8 cellular contexts compared by ENCODE assay signal in the genomic region with DNA sequence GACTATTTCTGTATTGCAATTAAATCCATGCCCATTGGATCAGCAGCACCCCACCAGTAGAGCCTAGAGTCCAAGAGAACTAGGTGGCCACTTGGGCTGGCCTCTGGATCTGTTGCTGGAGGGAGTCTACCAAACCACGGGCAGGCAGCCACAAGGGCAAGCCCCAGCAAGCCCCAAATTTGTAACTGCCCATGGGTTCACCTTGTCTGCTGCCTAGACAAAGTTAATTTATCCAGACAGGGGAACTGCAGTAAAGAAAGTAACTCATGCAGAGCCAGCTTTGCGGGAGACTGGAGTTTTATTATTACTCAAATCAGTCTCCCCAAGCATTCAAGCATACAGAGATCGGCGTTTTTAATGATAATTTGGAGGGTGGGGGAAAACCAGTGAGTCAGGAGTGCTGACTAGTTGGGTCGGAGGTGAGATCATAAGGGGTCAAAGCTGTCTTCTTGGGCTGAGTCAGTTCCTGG.
A peak's percentile ranks its signal among the peaks of the same experiment; 100 is the strongest.
DNase-seq lines count a peak whose midpoint lies in the region; ATAC-seq, FAIRE-seq and TF ChIP-seq lines count a peak whose summit lies in the region.

No MANE protein-coding gene starts in this region.

- POLR2A ChIA-PET in CD8-positive, alpha-beta memory T cell (lab: Charles Lee): no interaction called here

- H3K9me3 ChIP-seq in CD8-positive, alpha-beta memory T cell (ENCODE audit: low read length): no peaks in the 10 kb centered on the region

- peak overlapping the region in 3 of 7 donors; percentile 2 to 34 (median 5) for H3K4me3 Mint-ChIP-seq in CD8-positive, alpha-beta memory T cell

- H3K27me3 ChIP-seq in CD8-positive, alpha-beta memory T cell (ENCODE audit: insufficient read depth, low read length, poor library complexity, severe bottlenecking): no peaks in the 10 kb centered on the region

- H3K36me3 Mint-ChIP-seq in CD8-positive, alpha-beta memory T cell: peaks cover 0 to 11% (median 0%) of the 10 kb centered on the region in 3 donors

- peaks cover 7 to 23% (median 18%) of the 10 kb centered on the region in 3 donors for H3K4me1 Mint-ChIP-seq in CD8-positive, alpha-beta memory T cell

- peak overlapping the region; percentile 47 for H3K27ac ChIP-seq in epithelial cell of prostate
- no peak overlapping the region for H3K27ac ChIP-seq in CD8-positive, alpha-beta memory T cell (ENCODE audit: low read depth, low read length)

- CTCF ChIA-PET in CD8-positive, alpha-beta memory T cell (lab: Charles Lee): no interaction called here

- FAIRE-seq in GM12892 (lab: Jason Lieb, UNC): no peak

- H3K4me1 ChIP-seq in CD8-positive, alpha-beta memory T cell (ENCODE audit: insufficient read depth, low read length): no peaks in the 10 kb centered on the region

- ATAC-seq in GM21367 (IDR thresholded peaks at IDR 0.05; ENCODE audit: unreplicated experiment) (peak; percentile 70), HG03460 (IDR thresholded peaks at IDR 0.05; ENCODE audit: unreplicated experiment) (peak; percentile 68)

- H3K9me3 Mint-ChIP-seq in CD8-positive, alpha-beta memory T cell: peaks cover 3 to 15% (median 11%) of the 10 kb centered on the region in 5 donors

- H3K27ac Mint-ChIP-seq in CD8-positive, alpha-beta memory T cell: peak overlapping the region in 1 of 8 donors; percentile 1

- H3K4me3 ChIP-seq in CD8-positive, alpha-beta memory T cell (ENCODE audit: low read length): no peak overlapping the region

- peaks cover 5 to 9% of the 10 kb centered on the region in 2 donors for H3K27me3 Mint-ChIP-seq in CD8-positive, alpha-beta memory T cell

- DNase-seq in GM12892 (ENCODE audit: insufficient read length) (no peak), epithelial cell of prostate (ENCODE audit: low read depth, low spot score) (peak; percentile 24), NOMO-1 (lab: John Stamatoyannopoulos, UW; ENCODE audit: unreplicated experiment in 2 of 2) (no peak), NCI-H146 (lab: John Stamatoyannopoulos, UW) (no peak), SW480 (ENCODE audit: low spot score) (no peak)
- DNase-seq in CD8-positive, alpha-beta memory T cell: no peak

- TF ChIP-seq POLR2A in GM12892 (IDR thresholded peaks at IDR 0.05; ENCODE audit: low read depth, low read length): peak; percentile 76

- H3K36me3 ChIP-seq in CD8-positive, alpha-beta memory T cell (ENCODE audit: insufficient read depth, low read length): no peaks in the 10 kb centered on the region
